15 cellular contexts compared by ENCODE assay signal in genomic region chr4:88653371-88653946, GRCh38.
"Had no signal": no experiment of that assay in that cellular context is flagged by ENCODE, and none has a peak within 500 bp of the region (broad histone marks: within the 10 kb centered on the region; RNA-seq: fewer than 3 reads in every experiment).

No MANE protein-coding gene starts in this region.

- H3K79me2 ChIP-seq: parathyroid adenoma had no signal

- H3K9me3 Mint-ChIP-seq: activated T-helper 1 cell treated with anti-CD3 and anti-CD28 coated beads, Interleukin-12 subunit alpha, Interleukin-12 subunit beta, Interleukin-2, Interleukin-4 antibody, amounts not matched to agents 30 ng/mL and 10 ng/mL and 1 ng/mL, durations not matched to agents 14 hours and 24 hours and 36 hours; T-helper 2 cell treated with Interferon-gamma antibody and Interleukin-4, amounts not matched to agents 5 μg/mL and 100 μg/mL, for 36 hours had no signal

- H3K9ac ChIP-seq: parathyroid adenoma had no signal

- H3K27ac ChIP-seq: esophagus squamous epithelium, heart left ventricle, left lung, parathyroid adenoma, uterus had no signal

- H3K27ac Mint-ChIP-seq: activated T-helper 1 cell treated with anti-CD3 and anti-CD28 coated beads, Interleukin-12 subunit alpha, Interleukin-12 subunit beta, Interleukin-2, Interleukin-4 antibody, amounts not matched to agents 30 ng/mL and 10 ng/mL and 1 ng/mL, durations not matched to agents 14 hours and 24 hours and 36 hours; T-helper 2 cell treated with Interferon-gamma antibody and Interleukin-4, amounts not matched to agents 5 μg/mL and 100 μg/mL, for 36 hours had no signal

- H3K36me3 ChIP-seq: uterus had no signal

- H3K27me3 ChIP-seq: esophagus squamous epithelium, heart left ventricle, left lung, uterus had no signal

- ATAC-seq: activated CD4-positive, CD25-positive, alpha-beta regulatory T cell treated with anti-CD3 and anti-CD28 coated beads, Interleukin-2, amount 50 U/mL, for 24 hours; heart left ventricle; left lung had no signal

- DNase-seq: activated CD4-positive, alpha-beta T cell treated with anti-CD3 and anti-CD28 coated beads, Interleukin-2, amount 50 U/mL, for 48 hours; activated naive CD4-positive, alpha-beta T cell treated with Interleukin-2 at 50 U/mL for 16 hours; esophagus squamous epithelium; foreskin melanocyte; heart left ventricle; islet precursor cell; left lung; mesendoderm; stimulated activated CD4-positive, alpha-beta T cell treated with anti-CD3 and anti-CD28 coated beads, Interleukin-4, amount 100 ng/mL, for 1 hour; stimulated activated CD8-positive, alpha-beta memory T cell treated with anti-CD3 and anti-CD28 coated beads, Interleukin-4, amount 100 ng/mL, for 48 hours; uterus had no signal

- H3K4me3 ChIP-seq: esophagus squamous epithelium, heart left ventricle, left lung, uterus had no signal

- H3K9me3 ChIP-seq: esophagus squamous epithelium, heart left ventricle, left lung, uterus had no signal

- H3K4me1 ChIP-seq: esophagus squamous epithelium, left lung, parathyroid adenoma, uterus had no signal

- H3K4me3 Mint-ChIP-seq: activated T-helper 1 cell treated with anti-CD3 and anti-CD28 coated beads, Interleukin-12 subunit alpha, Interleukin-12 subunit beta, Interleukin-2, Interleukin-4 antibody, amounts not matched to agents 30 ng/mL and 10 ng/mL and 1 ng/mL, durations not matched to agents 14 hours and 24 hours and 36 hours; T-helper 2 cell treated with Interferon-gamma antibody and Interleukin-4, amounts not matched to agents 5 μg/mL and 100 μg/mL, for 36 hours had no signal

- H2AFZ ChIP-seq: parathyroid adenoma had no signal
